In genomic region chr4:168137695-168138094, GRCh38 we compare ENCODE assay signal across 8 cellular contexts. TPM values are rescaled to one million over a fixed set of nuclear protein-coding genes. Genes with fewer than 3 reads are reported as not detected.
DNase-seq lines count a peak whose midpoint lies in the region; ATAC-seq, FAIRE-seq and TF ChIP-seq lines count a peak whose summit lies in the region.
"Not testable (repeated sequence)": the region's sequence is repeated elsewhere in the genome, so short reads cannot be mapped to it uniquely, and the experiment has no call there.
"Had no signal": no experiment of that assay in that cellular context is flagged by ENCODE, and none has a peak within 500 bp of the region (broad histone marks: within the 10 kb centered on the region; RNA-seq: fewer than 3 reads in every experiment).

No MANE protein-coding gene starts in this region.

- TF ChIP-seq POLR2A in HCT116 (IDR thresholded peaks at IDR 0.05; ENCODE audit: borderline replicate concordance, extremely low read depth, insufficient read depth, insufficient read length), result not testable (repeated sequence)

- intact Hi-C loops in HCT116 (cut with micrococcal nuclease), result not testable (repeated sequence)

- CTCF ChIA-PET in HCT116 (lab: Charles Lee), result not testable (repeated sequence)
- CTCF ChIA-PET in RWPE1 (lab: Yijun Ruan, JAX), result interaction anchor here (1.0 kb wide), 1 partner anchor 9 kb away, joined by 3 read pairs; no protein-coding TSS in a partner anchor

- H3K36me3 ChIP-seq in HCT116 (ENCODE audit: control insufficient read depth in 1 of 2, insufficient read depth in 2 of 2, low read length in 2 of 2); keratinocyte (ENCODE audit: control insufficient read depth in 2 of 2, extremely low read depth in 1 of 2, insufficient read depth in 2 of 2, low read length in 2 of 2): not testable (repeated sequence)

- not testable (repeated sequence) for H3K9me1 ChIP-seq in keratinocyte (ENCODE audit: control insufficient read depth, extremely low read depth, insufficient read depth, low read length)

- H3K79me2 ChIP-seq in HCT116 (ENCODE audit: insufficient read depth, low read length); keratinocyte (ENCODE audit: control insufficient read depth, insufficient read depth, low read length): not testable (repeated sequence)

- not testable (repeated sequence) for BruUV-seq in HCT116 (replicated peaks; lab: Mats Ljungman, UMichigan)

- not testable (repeated sequence) for H2AFZ ChIP-seq in HCT116 (ENCODE audit: low read depth, low read length, poor library complexity, severe bottlenecking); keratinocyte (ENCODE audit: control insufficient read depth, low read length)

- not testable (repeated sequence) for H3K9me3 ChIP-seq in HCT116 (ENCODE audit: control insufficient read depth in 1 of 2, insufficient read depth in 1 of 2, low read depth in 1 of 2, low read length in 2 of 2); keratinocyte (ENCODE audit: control insufficient read depth, low read depth, low read length)

- peaks cover 14 to 19% of the 10 kb centered on the region in 2 experiments for H3K4me1 ChIP-seq in HCT116 (ENCODE audit: control insufficient read depth in 1 of 2, insufficient read depth in 2 of 2, low read length in 2 of 2)
- peaks cover 18% of the 10 kb centered on the region for H3K4me1 ChIP-seq in keratinocyte (ENCODE audit: control insufficient read depth, extremely low read depth, insufficient read depth, low read length)

- H3K4me3 ChIP-seq in HCT116 (replicated peaks in 1 of 2; ENCODE audit: low read depth in 1 of 2, low read length in 2 of 2); keratinocyte (ENCODE audit: control insufficient read depth in 2 of 3, extremely low read depth in 1 of 3, insufficient read depth in 2 of 3, low read depth in 1 of 3, low read length in 3 of 3): not testable (repeated sequence)

- ATAC-seq in HCT116, result not testable (repeated sequence)

- not testable (repeated sequence) for H3K9ac ChIP-seq in HCT116 (ENCODE audit: low read length); keratinocyte (ENCODE audit: control insufficient read depth, extremely low read depth, insufficient read depth, low read length)

- H4K20me1 ChIP-seq in HCT116 (ENCODE audit: insufficient read depth); keratinocyte (ENCODE audit: control insufficient read depth, extremely low read depth, insufficient read depth, low read length): not testable (repeated sequence)

- RAD21 ChIA-PET in HCT116 (lab: Charles Lee; ENCODE audit: low non-redundant PET in 1 of 2, low total read pairs in 2 of 2, uncharacterized antibody in 2 of 2, unreplicated experiment in 2 of 2), result not testable (repeated sequence)

- not testable (repeated sequence) for FAIRE-seq in keratinocyte (lab: Jason Lieb, UNC)

- not testable (repeated sequence) for H3K9me2 ChIP-seq in HCT116 (ENCODE audit: insufficient read depth)

- not testable (repeated sequence) for TF ChIP-seq CTCF in HCT116 (IDR thresholded peaks at IDR 0.05 in 2 of 3, conservative IDR thresholded peaks at IDR 0.05 in 1 of 3; ENCODE audit: borderline replicate concordance in 1 of 3, insufficient read depth in 1 of 3, low read depth in 2 of 3, low read length in 2 of 3); RWPE1 (conservative IDR thresholded peaks at IDR 0.05; ENCODE audit: low read depth); keratinocyte (optimal IDR thresholded peaks at IDR 0.05 in 1 of 3, IDR thresholded peaks at IDR 0.05 in 1 of 3, conservative IDR thresholded peaks at IDR 0.05 in 1 of 3; ENCODE audit: extremely low read depth in 1 of 3, insufficient read depth in 2 of 3, low read length in 3 of 3)

- dilution Hi-C loops in keratinocyte (cut with MboI; ENCODE audit: extremely low pct_ligation_motif_present, low sequenced_read_pairs), result not testable (repeated sequence)

- H3K27ac ChIP-seq in HCT116 (ENCODE audit: low read depth, low read length), result peak overlapping the region; percentile 57
- peak overlapping the region; percentile 48 for H3K27ac ChIP-seq in RWPE1
- peak overlapping the region; percentile 44 for H3K27ac ChIP-seq in epithelial cell of prostate
- peak overlapping the region; percentile 12 for H3K27ac ChIP-seq in keratinocyte (ENCODE audit: control insufficient read depth, insufficient read depth, low read length)

- not testable (repeated sequence) for H3K27me3 ChIP-seq in HCT116 (ENCODE audit: insufficient read depth, low read length); keratinocyte (ENCODE audit: control insufficient read depth, extremely low read depth, insufficient read depth, low read length)

- H3K4me2 ChIP-seq in HCT116 (ENCODE audit: low read length); keratinocyte (ENCODE audit: control insufficient read depth, extremely low read depth, insufficient read depth, low read depth, low read length): not testable (repeated sequence)

- TF ChIP-seq RAD21 in HCT116 (IDR thresholded peaks at IDR 0.05; ENCODE audit: low read depth), result not testable (repeated sequence)

- POLR2A ChIA-PET in HCT116 (lab: Charles Lee), result interaction anchor here (0.6 kb wide), 1 partner anchor 1138 kb away, joined by 3 read pairs; no protein-coding TSS in a partner anchor
- POLR2A ChIA-PET in RWPE1 (lab: Yijun Ruan, JAX; ENCODE audit: low non-redundant PET), result not testable (repeated sequence)

- DNase-seq in EL (peak; percentile 31), amniotic epithelial cell (ENCODE audit: low read depth) (peak; percentile 39)
- not testable (repeated sequence) for DNase-seq in HCT116 (ENCODE audit: low read depth, low spot score); RWPE1 (ENCODE audit: low spot score); epithelial cell of prostate (ENCODE audit: low read depth, low spot score); keratinocyte (ENCODE audit: low read depth, low spot score)

TF ChIP-seq in HCT116, 20 proteins besides CTCF, POLR2A, EP300 and RAD21:
- TF ChIP-seq MAX (IDR thresholded peaks at IDR 0.05), result 0 out of 2 replicates have a peak, but pooled peaks have one; percentile 16

RNA-seq across cellular contexts. Expression of gene ANXA10, which starts 45.4 kb away (rescaled TPM):
- total RNA-seq in HCT116 (2021; ENCODE audit: unreplicated experiment), result 15.1 TPM
- polyA plus RNA-seq in HCT116 (2012), result 4.7 and 5.5 TPM in 2 replicates
- polyA plus RNA-seq in keratinocyte, result 0.05 to 0.15 TPM in 2 of 3 replicates, not detected in the other
- not detected for polyA plus RNA-seq in keratinocyte (2011; ENCODE audit: low read depth)
- polyA plus RNA-seq in keratinocyte (2011; cell fraction: cytosol; rRNA removed), result not detected in 2 replicates
- polyA plus RNA-seq in keratinocyte (2011; cell fraction: nucleus; rRNA removed), result 0.14 and 0.16 TPM in 2 replicates
- polyA plus RNA-seq in keratinocyte (2012; ENCODE audit: low replicate concordance), result not detected in 2 replicates
- not detected in 3 replicates for polyA minus RNA-seq in keratinocyte
- polyA minus RNA-seq in keratinocyte (2011; cell fraction: cytosol; rRNA and poly(A)+ RNA removed), result not detected
- not detected in 2 replicates for polyA minus RNA-seq in keratinocyte (2011; cell fraction: nucleus; rRNA and poly(A)+ RNA removed)
- total RNA-seq: H1 had no signal
- polyA plus RNA-seq: BJ, H1 had no signal
